16 cellular contexts compared by ENCODE assay signal in the genomic region with DNA sequence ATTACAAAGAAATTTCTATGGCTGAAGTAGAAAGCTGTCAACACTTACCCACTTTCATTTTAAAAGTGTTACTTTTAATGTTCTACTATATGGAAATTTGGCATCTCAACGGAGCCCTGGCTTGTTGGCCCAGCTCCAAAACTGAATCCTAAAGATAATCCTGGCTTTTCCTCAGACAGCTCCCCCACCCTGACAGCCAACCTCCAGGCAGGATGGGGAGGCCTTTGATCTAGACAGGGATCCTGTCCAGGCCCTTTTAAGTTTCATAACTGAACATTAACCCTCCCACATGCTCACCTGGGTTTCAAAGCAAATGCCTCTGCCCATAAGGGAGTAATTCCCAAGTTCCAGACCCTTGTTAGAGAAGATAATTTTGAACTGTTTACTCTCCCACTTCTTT.
A peak's percentile ranks its signal among the peaks of the same experiment; 100 is the strongest.
DNase-seq lines count a peak whose midpoint lies in the region; ATAC-seq, FAIRE-seq and TF ChIP-seq lines count a peak whose summit lies in the region.
"Had no signal": no experiment of that assay in that cellular context is flagged by ENCODE, and none has a peak within 500 bp of the region (broad histone marks: within the 10 kb centered on the region; RNA-seq: fewer than 3 reads in every experiment).

No MANE protein-coding gene starts in this region.

- H3K27me3 ChIP-seq in MG63 (no peaks in the 10 kb centered on the region), HepG2 (ENCODE audit: control insufficient read depth in 1 of 2, insufficient read depth in 2 of 2, low read length in 2 of 2) (no peaks in the 10 kb centered on the region), uterus (no peaks in the 10 kb centered on the region)

- no peak overlapping the region for H3K27ac ChIP-seq in HepG2 (ENCODE audit: extremely low read length, insufficient read depth, low read length)
- H3K27ac ChIP-seq in uterus = no peak overlapping the region
- H3K27ac ChIP-seq: SK-N-MC had no signal

- POLR2A ChIA-PET in HepG2 (lab: Yijun Ruan, JAX) = no interaction called here

- no peak overlapping the region for H3K9ac ChIP-seq in HepG2 (ENCODE audit: insufficient read depth, low read depth, low read length)

- H3K9me3 ChIP-seq in MG63 (peaks cover 3% of the 10 kb centered on the region; the same call in 1 of the 2 replicates), HepG2 (ENCODE audit: low read length) (no peaks in the 10 kb centered on the region), uterus (no peaks in the 10 kb centered on the region)

- CTCF ChIA-PET in HepG2 (lab: Yijun Ruan, JAX; ENCODE audit: low intra/inter-chr PET ratio, low total read pairs) = no interaction called here

- H3K36me3 ChIP-seq in MG63 (no peaks in the 10 kb centered on the region), HepG2 (replicated peaks in 1 of 2; ENCODE audit: control insufficient read depth in 1 of 2, insufficient read depth in 2 of 2, low read length in 2 of 2) (no peaks in the 10 kb centered on the region), uterus (no peaks in the 10 kb centered on the region)

- no peak for FAIRE-seq in HepG2 (lab: Jason Lieb, UNC)
- FAIRE-seq: H54, HTR-8/SVneo had no signal

- TF ChIP-seq RAD21 in HepG2 (CRISPR knock-in tag; IDR thresholded peaks at IDR 0.05) = no peak

- H3K4me1 ChIP-seq in HepG2 (ENCODE audit: insufficient read depth, low read length) = peaks cover 58% of the 10 kb centered on the region
- no peaks in the 10 kb centered on the region for H3K4me1 ChIP-seq in uterus

- H4K20me1 ChIP-seq in HepG2 (ENCODE audit: insufficient read depth, low read length) = no peaks in the 10 kb centered on the region

- no peaks in the 10 kb centered on the region for H3K79me2 ChIP-seq in HepG2 (ENCODE audit: insufficient read depth, low read length)

- H3K4me2 ChIP-seq in HepG2 (ENCODE audit: low read depth, low read length) = 0 out of 2 replicates have a peak overlapping the region, but pooled peaks have one; percentile 28

- 18% methylated on average over 1 of the region's 1 CpG for WGBS in HepG2 (ENCODE audit: low lambda C conversion rate)

- TF ChIP-seq CTCF in HepG2 (CRISPR knock-in tag; IDR thresholded peaks at IDR 0.05) (no peak), uterus (IDR thresholded peaks at IDR 0.05) (no peak)

- BruUV-seq in HepG2 (replicated peaks; lab: Mats Ljungman, UMichigan) = no TSS peak

- in situ Hi-C loops in HepG2 (cut with HindIII; ENCODE audit: extremely low pct_ligation_motif_present, low pct_unique_long_range_greater_than_20kb) = no loop called here

- peak in 1 of 2 experiments; percentile 48; a peak in 1 of 4 replicates for TF ChIP-seq EP300 in HepG2 (IDR thresholded peaks at IDR 0.05; ENCODE audit: low read depth in 2 of 2, low read length in 2 of 2)
- TF ChIP-seq EP300 in HepG2 (CRISPR knock-in tag; IDR thresholded peaks at IDR 0.05; ENCODE audit: borderline replicate concordance) = no peak

- no peak overlapping the region for H3K4me3 ChIP-seq in MG63
- no peak overlapping the region for H3K4me3 ChIP-seq in HepG2 (replicated peaks in 1 of 3; ENCODE audit: insufficient read depth in 1 of 3, low read depth in 2 of 3, low read length in 3 of 3)
- no peak overlapping the region for H3K4me3 ChIP-seq in uterus
- H3K4me3 ChIP-seq: SK-N-MC had no signal

- ATAC-seq in HepG2 (peak; percentile 40; the same call in 2 of the 3 replicates), HG02610 (IDR thresholded peaks at IDR 0.05; ENCODE audit: unreplicated experiment) (no peak)

- no peak for TF ChIP-seq POLR2A in HepG2 (IDR thresholded peaks at IDR 0.05; ENCODE audit: insufficient read depth in 1 of 2, low read depth in 2 of 2, low read length in 2 of 2)
- no peak for TF ChIP-seq POLR2A in uterus (IDR thresholded peaks at IDR 0.05)

- no peak overlapping the region for H2AFZ ChIP-seq in HepG2 (ENCODE audit: low read length)

- DNase-seq in MG63 = peak; percentile 25
- peak; percentile 67 for DNase-seq in SW480 (ENCODE audit: low spot score)
- peak; percentile 45 for DNase-seq in HepG2 (ENCODE audit: low spot score)
- DNase-seq in uterus = peak; percentile 39 to 58
- no peak for DNase-seq in DMS79 (lab: John Stamatoyannopoulos, UW)
- DNase-seq in iPS-NIHi7 (ENCODE audit: extremely low spot score) = no peak
- DNase-seq: CD4-positive, CD25-positive, alpha-beta regulatory T cell; DMS53; MV-4-11; NCI-H1417; NCI-H1930; NCI-H510A treated with DMSO at 0.1 percent for 48 hours had no signal

- intact Hi-C loops in HepG2 (cut with micrococcal nuclease; ENCODE audit: unreplicated experiment) (loop anchor here (10.0 kb wide), 2 partner anchors 59 to 81 kb away; no protein-coding TSS in a partner anchor), uterus (cut with DNase I; ENCODE audit: low total_unique reads) (no loop called here)

TF ChIP-seq in HepG2, 621 proteins besides CTCF, POLR2A, EP300 and RAD21 (continues in another document):
- TF ChIP-seq ZNF83 (CRISPR knock-in tag; IDR thresholded peaks at IDR 0.05; ENCODE audit: borderline replicate concordance) (no peak), NR2F6 (IDR thresholded peaks at IDR 0.05) (no peak), NR2F6 (CRISPR knock-in tag; IDR thresholded peaks at IDR 0.05) (no peak), LCORL (IDR thresholded peaks at IDR 0.05) (no peak), LCORL (CRISPR knock-in tag; IDR thresholded peaks at IDR 0.05) (no peak; the same call in 1 of the 2 replicates), RARA (CRISPR knock-in tag; IDR thresholded peaks at IDR 0.05) (peak; percentile 15; the same call in 1 of the 2 replicates), SALL1 (CRISPR knock-in tag; IDR thresholded peaks at IDR 0.05) (peak; percentile 56), RAD51 (IDR thresholded peaks at IDR 0.05; ENCODE audit: borderline replicate concordance) (no peak), ISL2 (CRISPR knock-in tag; IDR thresholded peaks at IDR 0.05) (0 out of 2 replicates have a peak, but pooled peaks have one; percentile 21), SAP130 (CRISPR knock-in tag; IDR thresholded peaks at IDR 0.05; ENCODE audit: low read depth) (0 out of 2 replicates have a peak, but pooled peaks have one; percentile 22), KDM5B (CRISPR knock-in tag; IDR thresholded peaks at IDR 0.05; ENCODE audit: borderline replicate concordance) (no peak), TCF7 (IDR thresholded peaks at IDR 0.05; ENCODE audit: low read depth) (peak; percentile 86), ZNF652 (CRISPR knock-in tag; IDR thresholded peaks at IDR 0.05; ENCODE audit: borderline replicate concordance, low read depth) (peak; percentile 71; the same call in 1 of the 2 replicates)
- TF ChIP-seq, protein P1, sequence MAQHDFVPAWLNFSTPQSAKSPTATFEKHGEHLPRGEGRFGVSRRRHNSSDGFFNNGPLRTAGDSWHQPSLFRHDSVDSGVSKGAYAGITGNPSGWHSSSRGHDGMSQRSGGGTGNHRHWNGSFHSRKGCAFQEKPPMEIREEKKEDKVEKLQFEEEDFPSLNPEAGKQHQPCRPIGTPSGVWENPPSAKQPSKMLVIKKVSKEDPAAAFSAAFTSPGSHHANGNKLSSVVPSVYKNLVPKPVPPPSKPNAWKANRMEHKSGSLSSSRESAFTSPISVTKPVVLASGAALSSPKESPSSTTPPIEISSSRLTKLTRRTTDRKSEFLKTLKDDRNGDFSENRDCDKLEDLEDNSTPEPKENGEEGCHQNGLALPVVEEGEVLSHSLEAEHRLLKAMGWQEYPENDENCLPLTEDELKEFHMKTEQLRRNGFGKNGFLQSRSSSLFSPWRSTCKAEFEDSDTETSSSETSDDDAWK (CRISPR knock-in tag; IDR thresholded peaks at IDR 0.05) = no peak
- TF ChIP-seq, protein P2, sequence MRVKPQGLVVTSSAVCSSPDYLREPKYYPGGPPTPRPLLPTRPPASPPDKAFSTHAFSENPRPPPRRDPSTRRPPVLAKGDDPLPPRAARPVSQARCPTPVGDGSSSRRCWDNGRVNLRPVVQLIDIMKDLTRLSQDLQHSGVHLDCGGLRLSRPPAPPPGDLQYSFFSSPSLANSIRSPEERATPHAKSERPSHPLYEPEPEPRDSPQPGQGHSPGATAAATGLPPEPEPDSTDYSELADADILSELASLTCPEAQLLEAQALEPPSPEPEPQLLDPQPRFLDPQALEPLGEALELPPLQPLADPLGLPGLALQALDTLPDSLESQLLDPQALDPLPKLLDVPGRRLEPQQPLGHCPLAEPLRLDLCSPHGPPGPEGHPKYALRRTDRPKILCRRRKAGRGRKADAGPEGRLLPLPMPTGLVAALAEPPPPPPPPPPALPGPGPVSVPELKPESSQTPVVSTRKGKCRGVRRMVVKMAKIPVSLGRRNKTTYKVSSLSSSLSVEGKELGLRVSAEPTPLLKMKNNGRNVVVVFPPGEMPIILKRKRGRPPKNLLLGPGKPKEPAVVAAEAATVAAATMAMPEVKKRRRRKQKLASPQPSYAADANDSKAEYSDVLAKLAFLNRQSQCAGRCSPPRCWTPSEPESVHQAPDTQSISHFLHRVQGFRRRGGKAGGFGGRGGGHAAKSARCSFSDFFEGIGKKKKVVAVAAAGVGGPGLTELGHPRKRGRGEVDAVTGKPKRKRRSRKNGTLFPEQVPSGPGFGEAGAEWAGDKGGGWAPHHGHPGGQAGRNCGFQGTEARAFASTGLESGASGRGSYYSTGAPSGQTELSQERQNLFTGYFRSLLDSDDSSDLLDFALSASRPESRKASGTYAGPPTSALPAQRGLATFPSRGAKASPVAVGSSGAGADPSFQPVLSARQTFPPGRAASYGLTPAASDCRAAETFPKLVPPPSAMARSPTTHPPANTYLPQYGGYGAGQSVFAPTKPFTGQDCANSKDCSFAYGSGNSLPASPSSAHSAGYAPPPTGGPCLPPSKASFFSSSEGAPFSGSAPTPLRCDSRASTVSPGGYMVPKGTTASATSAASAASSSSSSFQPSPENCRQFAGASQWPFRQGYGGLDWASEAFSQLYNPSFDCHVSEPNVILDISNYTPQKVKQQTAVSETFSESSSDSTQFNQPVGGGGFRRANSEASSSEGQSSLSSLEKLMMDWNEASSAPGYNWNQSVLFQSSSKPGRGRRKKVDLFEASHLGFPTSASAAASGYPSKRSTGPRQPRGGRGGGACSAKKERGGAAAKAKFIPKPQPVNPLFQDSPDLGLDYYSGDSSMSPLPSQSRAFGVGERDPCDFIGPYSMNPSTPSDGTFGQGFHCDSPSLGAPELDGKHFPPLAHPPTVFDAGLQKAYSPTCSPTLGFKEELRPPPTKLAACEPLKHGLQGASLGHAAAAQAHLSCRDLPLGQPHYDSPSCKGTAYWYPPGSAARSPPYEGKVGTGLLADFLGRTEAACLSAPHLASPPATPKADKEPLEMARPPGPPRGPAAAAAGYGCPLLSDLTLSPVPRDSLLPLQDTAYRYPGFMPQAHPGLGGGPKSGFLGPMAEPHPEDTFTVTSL (CRISPR knock-in tag; IDR thresholded peaks at IDR 0.05; ENCODE audit: borderline replicate concordance) = peak; percentile 20; the same call in 1 of the 2 replicates

Comparison
In these comparisons a context has a peak if more than half of its experiments do, and no peak if none do; other contexts are left out.
1. DNase-seq: peak in MG63 (single experiment), SW480 (single experiment), HepG2 (single experiment) and uterus (2 of 2); none in DMS79 (single experiment) and iPS-NIHi7 (single experiment).